8 cellular contexts compared by ENCODE assay signal in genomic region chr1:201022824-201023516, GRCh38. TPM values are rescaled to one million over a fixed set of nuclear protein-coding genes. Genes with fewer than 3 reads are reported as not detected.
DNase-seq lines count a peak whose midpoint lies in the region; ATAC-seq and TF ChIP-seq lines count a peak whose summit lies in the region.

No MANE protein-coding gene starts in this region.

- peaks cover 7% of the 10 kb centered on the region for H3K4me1 ChIP-seq in testis

- H3K27ac ChIP-seq in testis: no peak overlapping the region

- intact Hi-C loops in testis (cut with DNase I; ENCODE audit: low total_unique reads): no loop called here

- 6 to 7% methylated on average over 19 to 56 of the region's 56 CpGs for WGBS in testis, 2 donors

- H3K27ac Mint-ChIP-seq in memory B cell: peak overlapping the region; percentile 95

- no peaks in the 10 kb centered on the region for H3K9me3 Mint-ChIP-seq in memory B cell

- TF ChIP-seq POLR2A in Raji (IDR thresholded peaks at IDR 0.05; ENCODE audit: insufficient read depth, low read depth, low read length) (0 out of 2 replicates have a peak, but pooled peaks have one; percentile 20), testis (IDR thresholded peaks at IDR 0.05) (no peak)

- H3K4me3 Mint-ChIP-seq in memory B cell: peak overlapping the region; percentile 93

- H3K36me3 ChIP-seq in testis (ENCODE audit: low read depth, missing control alignments): no peaks in the 10 kb centered on the region

- no peak for TF ChIP-seq CTCF in cardiac fibroblast (IDR thresholded peaks at IDR 0.05; ENCODE audit: low read depth, low read length)
- no peak for TF ChIP-seq CTCF in testis (IDR thresholded peaks at IDR 0.05)

- ATAC-seq in memory B cell (ENCODE audit: low read depth) (peak; percentile 9), HG02588 (IDR thresholded peaks at IDR 0.05; ENCODE audit: unreplicated experiment) (no peak), HG03045 (IDR thresholded peaks at IDR 0.05; ENCODE audit: unreplicated experiment) (no peak)

- no peaks in the 10 kb centered on the region for H3K27me3 ChIP-seq in testis

- H3K27me3 Mint-ChIP-seq in memory B cell: no peaks in the 10 kb centered on the region

- H3K4me3 ChIP-seq in cardiac fibroblast (replicated peaks in 1 of 2; ENCODE audit: low read depth in 2 of 2, low read length in 2 of 2): peak overlapping the region; percentile 41 to 49
- peak overlapping the region; percentile 56 to 64 for H3K4me3 ChIP-seq in testis

- DNase-seq in NCI-H1436 (lab: John Stamatoyannopoulos, UW) (peak; percentile 27), NCI-H1436 treated with DMSO at 0.1 percent for 48 hours (lab: John Stamatoyannopoulos, UW) (no peak), cardiac fibroblast (ENCODE audit: low read depth in 2 of 2) (no peak), memory B cell (ENCODE audit: low spot score in 2 of 2) (peak in 1 of 2 donors; percentile 28), testis (no peak)

- H3K4me1 Mint-ChIP-seq in memory B cell: peaks cover 58% of the 10 kb centered on the region

- H3K36me3 Mint-ChIP-seq in memory B cell: no peaks in the 10 kb centered on the region

- no peaks in the 10 kb centered on the region for H3K9me3 ChIP-seq in testis

RNA-seq across cellular contexts. Expression of gene KIF21B, which starts 0.5 kb away (rescaled TPM):
- 10 to 100 TPM; 23.3 to 32.7 TPM for total RNA-seq in testis
- 32.3 TPM for polyA plus RNA-seq in testis (ENCODE audit: insufficient read depth, low read depth, low replicate concordance)
